In the genomic region with DNA sequence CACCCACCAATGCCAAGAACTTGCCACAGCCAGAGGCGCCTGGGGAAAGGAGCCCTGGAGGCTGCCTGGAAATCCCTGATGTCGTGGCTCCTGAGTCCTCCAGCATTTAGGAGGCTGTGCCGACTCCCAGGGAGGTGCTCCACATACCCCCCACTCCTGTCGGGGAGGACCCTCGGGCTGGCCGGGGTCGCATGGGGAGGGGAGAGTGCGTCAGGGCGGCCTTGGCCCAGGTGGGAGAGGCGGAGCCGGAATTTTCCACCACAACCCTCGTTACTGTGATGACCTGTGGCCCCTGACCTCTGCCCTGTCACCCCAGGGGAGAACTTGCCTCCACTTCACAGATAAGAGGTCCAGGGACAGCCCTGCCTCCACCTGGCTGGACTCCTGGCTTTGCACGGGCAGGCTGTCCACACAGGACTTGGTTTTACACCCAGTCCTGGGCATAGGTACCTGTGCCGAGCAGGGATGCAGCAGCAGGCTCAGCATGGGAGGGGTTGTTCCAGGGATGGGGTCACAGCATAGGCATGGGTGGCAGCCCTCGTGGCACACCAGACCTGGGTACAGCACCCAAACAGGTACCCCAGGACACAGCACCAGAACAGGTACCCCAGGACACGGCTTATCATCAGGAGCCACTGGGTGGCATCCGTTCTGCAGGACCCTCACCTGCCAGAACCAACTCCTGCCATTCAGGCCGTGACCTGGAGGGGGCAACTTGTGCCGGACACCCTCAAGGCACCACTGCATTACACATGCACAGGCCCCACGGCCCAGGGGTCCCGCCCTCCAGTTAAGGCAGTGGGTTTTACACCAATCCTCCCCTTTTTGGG, we compare ENCODE assay signal across 1 cellular context.
A peak's percentile ranks its signal among the peaks of the same experiment; 100 is the strongest.
TF ChIP-seq lines count a peak whose summit lies in the region.

No MANE protein-coding gene starts in this region.

TF ChIP-seq in HepG2, 621 proteins besides CTCF, POLR2A, EP300 and RAD21 (continued from another document and continues in another):
- TF ChIP-seq, protein P1, sequence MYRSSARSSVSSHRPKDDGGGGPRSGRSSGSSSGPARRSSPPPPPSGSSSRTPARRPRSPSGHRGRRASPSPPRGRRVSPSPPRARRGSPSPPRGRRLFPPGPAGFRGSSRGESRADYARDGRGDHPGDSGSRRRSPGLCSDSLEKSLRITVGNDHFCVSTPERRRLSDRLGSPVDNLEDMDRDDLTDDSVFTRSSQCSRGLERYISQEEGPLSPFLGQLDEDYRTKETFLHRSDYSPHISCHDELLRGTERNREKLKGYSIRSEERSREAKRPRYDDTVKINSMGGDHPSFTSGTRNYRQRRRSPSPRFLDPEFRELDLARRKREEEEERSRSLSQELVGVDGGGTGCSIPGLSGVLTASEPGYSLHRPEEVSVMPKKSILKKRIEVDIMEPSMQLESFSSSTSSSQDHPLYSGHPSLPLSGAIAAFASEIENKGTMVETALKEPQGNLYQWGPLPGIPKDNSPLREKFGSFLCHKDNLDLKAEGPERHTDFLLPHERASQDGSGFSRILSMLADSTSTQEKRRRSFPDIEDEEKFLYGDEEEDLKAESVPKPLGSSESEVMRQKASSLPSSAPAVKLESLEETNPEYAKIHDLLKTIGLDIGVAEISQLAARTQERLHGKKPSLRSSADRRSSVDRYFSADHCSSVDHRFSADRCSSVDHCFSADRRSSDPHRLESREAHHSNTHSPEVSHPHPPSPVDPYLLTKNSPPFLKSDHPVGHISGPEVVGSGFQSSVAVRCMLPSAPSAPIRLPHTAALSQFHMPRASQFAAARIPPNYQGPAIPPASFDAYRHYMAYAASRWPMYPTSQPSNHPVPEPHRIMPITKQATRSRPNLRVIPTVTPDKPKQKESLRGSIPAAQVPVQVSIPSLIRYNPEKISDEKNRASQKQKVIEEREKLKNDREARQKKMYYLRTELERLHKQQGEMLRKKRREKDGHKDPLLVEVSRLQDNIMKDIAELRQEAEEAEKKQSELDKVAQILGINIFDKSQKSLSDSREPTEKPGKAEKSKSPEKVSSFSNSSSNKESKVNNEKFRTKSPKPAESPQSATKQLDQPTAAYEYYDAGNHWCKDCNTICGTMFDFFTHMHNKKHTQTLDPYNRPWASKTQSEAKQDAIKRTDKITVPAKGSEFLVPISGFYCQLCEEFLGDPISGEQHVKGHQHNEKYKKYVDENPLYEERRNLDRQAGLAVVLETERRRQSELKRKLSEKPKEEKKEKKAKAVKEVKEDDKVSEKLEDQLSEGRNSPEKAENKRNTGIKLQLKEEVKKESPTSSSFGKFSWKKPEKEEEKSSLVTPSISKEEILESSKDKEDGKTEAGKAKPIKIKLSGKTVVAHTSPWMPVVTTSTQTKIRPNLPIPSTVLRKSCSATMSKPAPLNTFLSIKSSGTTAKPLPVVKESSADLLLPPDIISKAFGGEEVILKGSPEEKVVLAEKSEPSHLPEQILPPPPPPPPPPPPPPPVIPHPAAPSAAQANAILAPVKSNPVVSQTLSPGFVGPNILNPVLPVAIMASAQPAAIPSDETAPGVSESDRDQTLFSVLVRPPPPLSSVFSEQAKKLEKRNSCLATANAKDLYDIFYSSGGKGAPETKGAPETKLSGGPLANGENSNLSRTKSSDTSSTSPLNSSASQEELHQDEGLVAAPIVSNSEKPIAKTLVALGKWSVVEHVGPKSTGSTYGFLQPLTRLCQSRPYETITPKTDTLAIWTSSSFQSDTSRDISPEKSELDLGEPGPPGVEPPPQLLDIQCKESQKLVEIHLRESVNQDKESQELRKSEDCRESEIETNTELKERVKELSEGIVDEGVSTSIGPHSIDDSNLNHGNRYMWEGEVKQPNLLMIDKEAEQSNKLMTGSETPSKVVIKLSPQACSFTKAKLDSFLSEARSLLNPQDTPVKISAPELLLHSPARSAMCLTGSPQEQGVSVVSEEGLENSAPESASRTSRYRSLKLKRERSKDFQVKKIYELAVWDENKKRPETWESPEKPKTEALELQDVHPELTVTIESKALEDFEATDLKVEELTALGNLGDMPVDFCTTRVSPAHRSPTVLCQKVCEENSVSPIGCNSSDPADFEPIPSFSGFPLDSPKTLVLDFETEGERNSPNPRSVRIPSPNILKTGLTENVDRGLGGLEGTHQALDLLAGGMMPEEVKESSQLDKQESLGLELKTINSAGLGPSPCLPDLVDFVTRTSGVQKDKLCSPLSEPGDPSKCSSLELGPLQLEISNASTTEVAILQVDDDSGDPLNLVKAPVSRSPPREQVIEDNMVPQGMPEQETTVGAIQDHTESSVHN (CRISPR knock-in tag; IDR thresholded peaks at IDR 0.05), result peak; percentile 86; the same call in 1 of the 2 replicates
- TF ChIP-seq, protein P2, sequence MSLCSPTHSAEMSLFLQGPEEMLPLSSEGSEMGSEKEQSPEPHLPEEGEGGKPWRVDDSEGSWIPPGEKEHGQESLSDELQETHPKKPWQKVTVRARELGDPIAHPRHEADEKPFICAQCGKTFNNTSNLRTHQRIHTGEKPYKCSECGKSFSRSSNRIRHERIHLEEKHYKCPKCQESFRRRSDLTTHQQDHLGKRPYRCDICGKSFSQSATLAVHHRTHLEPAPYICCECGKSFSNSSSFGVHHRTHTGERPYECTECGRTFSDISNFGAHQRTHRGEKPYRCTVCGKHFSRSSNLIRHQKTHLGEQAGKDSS (CRISPR knock-in tag; IDR thresholded peaks at IDR 0.05; ENCODE audit: borderline replicate concordance, low read depth), result peak; percentile 85
- TF ChIP-seq KDM2A (CRISPR knock-in tag; IDR thresholded peaks at IDR 0.05; ENCODE audit: borderline replicate concordance, low read depth), result peak; percentile 66; the same call in 1 of the 2 replicates
- peak; percentile 72 for TF ChIP-seq YY1 (IDR thresholded peaks at IDR 0.05; ENCODE audit: insufficient read depth, insufficient replicate concordance, low read depth, low read length)
- TF ChIP-seq KLF6 (CRISPR knock-in tag; IDR thresholded peaks at IDR 0.05), result no peak
- TF ChIP-seq, protein P3, sequence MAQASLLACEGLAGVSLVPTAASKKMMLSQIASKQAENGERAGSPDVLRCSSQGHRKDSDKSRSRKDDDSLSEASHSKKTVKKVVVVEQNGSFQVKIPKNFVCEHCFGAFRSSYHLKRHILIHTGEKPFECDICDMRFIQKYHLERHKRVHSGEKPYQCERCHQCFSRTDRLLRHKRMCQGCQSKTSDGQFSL (CRISPR knock-in tag; IDR thresholded peaks at IDR 0.05), result no peak
- TF ChIP-seq HNRNPUL1 (IDR thresholded peaks at IDR 0.05; ENCODE audit: low read depth, low read length), result no peak
- TF ChIP-seq, protein P4, sequence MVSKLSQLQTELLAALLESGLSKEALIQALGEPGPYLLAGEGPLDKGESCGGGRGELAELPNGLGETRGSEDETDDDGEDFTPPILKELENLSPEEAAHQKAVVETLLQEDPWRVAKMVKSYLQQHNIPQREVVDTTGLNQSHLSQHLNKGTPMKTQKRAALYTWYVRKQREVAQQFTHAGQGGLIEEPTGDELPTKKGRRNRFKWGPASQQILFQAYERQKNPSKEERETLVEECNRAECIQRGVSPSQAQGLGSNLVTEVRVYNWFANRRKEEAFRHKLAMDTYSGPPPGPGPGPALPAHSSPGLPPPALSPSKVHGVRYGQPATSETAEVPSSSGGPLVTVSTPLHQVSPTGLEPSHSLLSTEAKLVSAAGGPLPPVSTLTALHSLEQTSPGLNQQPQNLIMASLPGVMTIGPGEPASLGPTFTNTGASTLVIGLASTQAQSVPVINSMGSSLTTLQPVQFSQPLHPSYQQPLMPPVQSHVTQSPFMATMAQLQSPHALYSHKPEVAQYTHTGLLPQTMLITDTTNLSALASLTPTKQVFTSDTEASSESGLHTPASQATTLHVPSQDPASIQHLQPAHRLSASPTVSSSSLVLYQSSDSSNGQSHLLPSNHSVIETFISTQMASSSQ (IDR thresholded peaks at IDR 0.05; ENCODE audit: low read depth), result no peak
- TF ChIP-seq, protein P4 (CRISPR knock-in tag; IDR thresholded peaks at IDR 0.05; ENCODE audit: borderline replicate concordance), result no peak; the same call in 1 of the 2 replicates
- TF ChIP-seq ZNF496 (CRISPR knock-in tag; IDR thresholded peaks at IDR 0.05; ENCODE audit: insufficient replicate concordance), result no peak
- no peak for TF ChIP-seq ISL2 (CRISPR knock-in tag; IDR thresholded peaks at IDR 0.05)
- peak; percentile 31; the same call in 1 of the 2 replicates for TF ChIP-seq NFKB2 (CRISPR knock-in tag; IDR thresholded peaks at IDR 0.05; ENCODE audit: borderline replicate concordance)
- TF ChIP-seq, protein P5, sequence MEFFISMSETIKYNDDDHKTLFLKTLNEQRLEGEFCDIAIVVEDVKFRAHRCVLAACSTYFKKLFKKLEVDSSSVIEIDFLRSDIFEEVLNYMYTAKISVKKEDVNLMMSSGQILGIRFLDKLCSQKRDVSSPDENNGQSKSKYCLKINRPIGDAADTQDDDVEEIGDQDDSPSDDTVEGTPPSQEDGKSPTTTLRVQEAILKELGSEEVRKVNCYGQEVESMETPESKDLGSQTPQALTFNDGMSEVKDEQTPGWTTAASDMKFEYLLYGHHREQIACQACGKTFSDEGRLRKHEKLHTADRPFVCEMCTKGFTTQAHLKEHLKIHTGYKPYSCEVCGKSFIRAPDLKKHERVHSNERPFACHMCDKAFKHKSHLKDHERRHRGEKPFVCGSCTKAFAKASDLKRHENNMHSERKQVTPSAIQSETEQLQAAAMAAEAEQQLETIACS (CRISPR knock-in tag; IDR thresholded peaks at IDR 0.05), result no peak
- no peak for TF ChIP-seq ZNF317 (CRISPR knock-in tag; IDR thresholded peaks at IDR 0.05)
- TF ChIP-seq, protein P6, sequence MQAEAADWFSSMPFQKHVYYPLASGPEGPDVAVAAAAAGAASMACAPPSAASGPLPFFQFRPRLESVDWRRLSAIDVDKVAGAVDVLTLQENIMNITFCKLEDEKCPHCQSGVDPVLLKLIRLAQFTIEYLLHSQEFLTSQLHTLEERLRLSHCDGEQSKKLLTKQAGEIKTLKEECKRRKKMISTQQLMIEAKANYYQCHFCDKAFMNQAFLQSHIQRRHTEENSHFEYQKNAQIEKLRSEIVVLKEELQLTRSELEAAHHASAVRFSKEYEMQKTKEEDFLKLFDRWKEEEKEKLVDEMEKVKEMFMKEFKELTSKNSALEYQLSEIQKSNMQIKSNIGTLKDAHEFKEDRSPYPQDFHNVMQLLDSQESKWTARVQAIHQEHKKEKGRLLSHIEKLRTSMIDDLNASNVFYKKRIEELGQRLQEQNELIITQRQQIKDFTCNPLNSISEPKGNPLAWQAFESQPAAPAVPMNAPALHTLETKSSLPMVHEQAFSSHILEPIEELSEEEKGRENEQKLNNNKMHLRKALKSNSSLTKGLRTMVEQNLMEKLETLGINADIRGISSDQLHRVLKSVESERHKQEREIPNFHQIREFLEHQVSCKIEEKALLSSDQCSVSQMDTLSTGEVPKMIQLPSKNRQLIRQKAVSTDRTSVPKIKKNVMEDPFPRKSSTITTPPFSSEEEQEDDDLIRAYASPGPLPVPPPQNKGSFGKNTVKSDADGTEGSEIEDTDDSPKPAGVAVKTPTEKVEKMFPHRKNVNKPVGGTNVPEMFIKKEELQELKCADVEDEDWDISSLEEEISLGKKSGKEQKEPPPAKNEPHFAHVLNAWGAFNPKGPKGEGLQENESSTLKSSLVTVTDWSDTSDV (CRISPR knock-in tag; IDR thresholded peaks at IDR 0.05), result no peak
- TF ChIP-seq ZNF282 (IDR thresholded peaks at IDR 0.05; ENCODE audit: partially characterized antibody), result no peak
- no peak for TF ChIP-seq TP53 (CRISPR knock-in tag; conservative IDR thresholded peaks at IDR 0.05)
- no peak for TF ChIP-seq ZNF615 (CRISPR knock-in tag; IDR thresholded peaks at IDR 0.05; ENCODE audit: borderline replicate concordance)
- TF ChIP-seq, protein P7, sequence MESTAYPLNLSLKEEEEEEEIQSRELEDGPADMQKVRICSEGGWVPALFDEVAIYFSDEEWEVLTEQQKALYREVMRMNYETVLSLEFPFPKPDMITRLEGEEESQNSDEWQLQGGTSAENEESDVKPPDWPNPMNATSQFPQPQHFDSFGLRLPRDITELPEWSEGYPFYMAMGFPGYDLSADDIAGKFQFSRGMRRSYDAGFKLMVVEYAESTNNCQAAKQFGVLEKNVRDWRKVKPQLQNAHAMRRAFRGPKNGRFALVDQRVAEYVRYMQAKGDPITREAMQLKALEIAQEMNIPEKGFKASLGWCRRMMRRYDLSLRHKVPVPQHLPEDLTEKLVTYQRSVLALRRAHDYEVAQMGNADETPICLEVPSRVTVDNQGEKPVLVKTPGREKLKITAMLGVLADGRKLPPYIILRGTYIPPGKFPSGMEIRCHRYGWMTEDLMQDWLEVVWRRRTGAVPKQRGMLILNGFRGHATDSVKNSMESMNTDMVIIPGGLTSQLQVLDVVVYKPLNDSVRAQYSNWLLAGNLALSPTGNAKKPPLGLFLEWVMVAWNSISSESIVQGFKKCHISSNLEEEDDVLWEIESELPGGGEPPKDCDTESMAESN (CRISPR knock-in tag; conservative IDR thresholded peaks at IDR 0.05), result no peak
- TF ChIP-seq, protein P8, sequence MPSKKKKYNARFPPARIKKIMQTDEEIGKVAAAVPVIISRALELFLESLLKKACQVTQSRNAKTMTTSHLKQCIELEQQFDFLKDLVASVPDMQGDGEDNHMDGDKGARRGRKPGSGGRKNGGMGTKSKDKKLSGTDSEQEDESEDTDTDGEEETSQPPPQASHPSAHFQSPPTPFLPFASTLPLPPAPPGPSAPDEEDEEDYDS (CRISPR knock-in tag; IDR thresholded peaks at IDR 0.05), result no peak
- no peak; the same call in 1 of the 2 replicates for TF ChIP-seq ERF (CRISPR knock-in tag; IDR thresholded peaks at IDR 0.05)
- peak; percentile 74; the same call in 1 of the 2 replicates for TF ChIP-seq HDAC2 (CRISPR knock-in tag; IDR thresholded peaks at IDR 0.05)
- 0 out of 2 replicates have a peak, but pooled peaks have one; percentile 15 for TF ChIP-seq ZNF558 (CRISPR knock-in tag; IDR thresholded peaks at IDR 0.05; ENCODE audit: borderline replicate concordance)
- no peak; the same call in 1 of the 2 replicates for TF ChIP-seq SSRP1 (CRISPR knock-in tag; IDR thresholded peaks at IDR 0.05)
- TF ChIP-seq CENPT (CRISPR knock-in tag; IDR thresholded peaks at IDR 0.05; ENCODE audit: low read depth), result 0 out of 2 replicates have a peak, but pooled peaks have one; percentile 46
- TF ChIP-seq ZBTB7A (CRISPR knock-in tag; IDR thresholded peaks at IDR 0.05), result peak; percentile 79; the same call in 1 of the 2 replicates
